15 cellular contexts compared by ENCODE assay signal in the genomic region with DNA sequence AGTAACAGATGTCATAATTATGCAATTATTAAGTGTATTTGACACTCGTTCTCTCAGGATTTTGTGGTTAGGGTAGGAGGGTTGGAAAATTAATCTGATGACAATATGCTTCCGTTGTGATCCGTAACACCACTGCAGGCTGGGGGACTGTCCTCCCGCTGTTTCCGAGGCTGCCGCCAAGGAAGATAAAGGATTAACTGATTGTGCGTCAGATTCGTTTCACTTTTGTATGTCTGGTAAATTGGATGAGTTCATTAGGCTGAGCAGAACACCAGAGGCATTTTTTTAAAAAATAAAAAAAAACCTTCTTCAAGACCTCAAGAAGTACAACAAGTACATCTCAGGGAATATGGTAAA.
DNase-seq lines count a peak whose midpoint lies in the region; ATAC-seq and TF ChIP-seq lines count a peak whose summit lies in the region.
"Had no signal": no experiment of that assay in that cellular context is flagged by ENCODE, and none has a peak within 500 bp of the region (broad histone marks: within the 10 kb centered on the region; RNA-seq: fewer than 3 reads in every experiment).

No MANE protein-coding gene starts in this region.

- TF ChIP-seq CTCF in WTC11 (IDR thresholded peaks at IDR 0.05) (no peak), CD14-positive monocyte (IDR thresholded peaks at IDR 0.05) (no peak)

- POLR2A ChIA-PET in WTC11 (lab: Charles Lee), result no interaction called here

- peak overlapping the region; percentile 98 for H3K27ac Mint-ChIP-seq in WTC11
- H3K27ac Mint-ChIP-seq in activated CD4-positive, alpha-beta T cell treated with anti-CD3 and anti-CD28 coated beads, Interleukin-2, amount 10 ng/mL, durations not matched to agents 24 days and 14 days, result no peak overlapping the region
- H3K27ac Mint-ChIP-seq in CD14-positive monocyte, result no peak overlapping the region
- H3K27ac Mint-ChIP-seq: activated naive CD8-positive, alpha-beta T cell had no signal

- intact Hi-C loops in activated CD4-positive, alpha-beta T cell treated with anti-CD3 and anti-CD28 coated beads, Interleukin-2, amount 10 ng/mL, durations not matched to agents 24 days and 14 days (cut with micrococcal nuclease), result no loop called here
- intact Hi-C loops in CD14-positive monocyte (cut with micrococcal nuclease), result no loop called here

- H3K36me3 Mint-ChIP-seq in WTC11 (no peaks in the 10 kb centered on the region), CD14-positive monocyte (no peaks in the 10 kb centered on the region)
- no peaks in the 10 kb centered on the region for H3K36me3 Mint-ChIP-seq in activated CD4-positive, alpha-beta T cell treated with anti-CD3 and anti-CD28 coated beads, Interleukin-2, amount 10 ng/mL, durations not matched to agents 24 days and 14 days (ENCODE audit: low read depth)
- H3K36me3 Mint-ChIP-seq: activated naive CD8-positive, alpha-beta T cell had no signal

- H3K4me3 ChIP-seq in BLaER1 treated with 17β-estradiol and CSF1 and Interleukin-3, amounts not matched to agents 10 nM and 100 nM, result no peak overlapping the region
- H3K4me3 ChIP-seq in HUES6 (ENCODE audit: low read depth, low read length), result peak overlapping the region; percentile 41
- H3K4me3 ChIP-seq: GM12878 had no signal

- ATAC-seq in WTC11 (no peak), HG03045 (IDR thresholded peaks at IDR 0.05; ENCODE audit: unreplicated experiment) (no peak)
- ATAC-seq: GM12878, Panc1 had no signal

- CTCF ChIA-PET in WTC11 (lab: Charles Lee), result interaction anchor here (0.8 to 1.5 kb wide), 2 partner anchors 10 to 180 kb away, joined by 3 read pairs; no protein-coding TSS in a partner anchor

- H3K4me1 ChIP-seq in BLaER1 treated with 17β-estradiol and CSF1 and Interleukin-3, amounts not matched to agents 10 nM and 100 nM, result peaks cover 4 to 22% (median 11%) of the 10 kb centered on the region in 10 experiments; a peak in 9 of 20 replicates
- peaks cover 28% of the 10 kb centered on the region for H3K4me1 ChIP-seq in HUES6 (ENCODE audit: control insufficient read depth, insufficient read depth, low read length)

- H3K4me3 Mint-ChIP-seq in WTC11, result peak overlapping the region; percentile 62
- no peak overlapping the region for H3K4me3 Mint-ChIP-seq in activated CD4-positive, alpha-beta T cell treated with anti-CD3 and anti-CD28 coated beads, Interleukin-2, amount 10 ng/mL, durations not matched to agents 24 days and 14 days
- H3K4me3 Mint-ChIP-seq in CD14-positive monocyte, result no peak overlapping the region
- H3K4me3 Mint-ChIP-seq: activated naive CD8-positive, alpha-beta T cell; central memory CD8-positive, alpha-beta T cell had no signal

- peaks cover 0 to 16% (median 5%) of the 10 kb centered on the region in 11 experiments; a peak in 9 of 22 replicates for H3K9me3 ChIP-seq in BLaER1 treated with 17β-estradiol and CSF1 and Interleukin-3, amounts not matched to agents 10 nM and 100 nM (replicated peaks in 1 of 11)
- peaks cover 8% of the 10 kb centered on the region; the same call in 1 of the 2 replicates for H3K9me3 ChIP-seq in HUES6 (ENCODE audit: control insufficient read depth, insufficient read depth, low read depth, low read length)

- H3K27me3 ChIP-seq in BLaER1 treated with 17β-estradiol and CSF1 and Interleukin-3, amounts not matched to agents 10 nM and 100 nM, result no peaks in the 10 kb centered on the region
- peaks cover 2% of the 10 kb centered on the region; the same call in 1 of the 2 replicates for H3K27me3 ChIP-seq in HUES6 (ENCODE audit: control insufficient read depth, insufficient read depth, low read length)

- peak overlapping the region in 9 of 11 experiments; percentile 1 to 43 (median 16); a peak in 12 of 22 replicates for H3K4me2 ChIP-seq in BLaER1 treated with 17β-estradiol and CSF1 and Interleukin-3, amounts not matched to agents 10 nM and 100 nM

- DNase-seq in WTC11 (ENCODE audit: low spot score), result no peak
- DNase-seq in iris pigment epithelial cell (ENCODE audit: low read depth), result peak; percentile 17
- DNase-seq in activated CD4-positive, alpha-beta T cell treated with anti-CD3 and anti-CD28 coated beads, Interleukin-2, amount 10 ng/mL, durations not matched to agents 24 days and 14 days, result no peak
- DNase-seq in CD14-positive monocyte (ENCODE audit: low spot score), result no peak
- DNase-seq in NCI-H187 treated with DMSO at 0.1 percent for 48 hours (lab: John Stamatoyannopoulos, UW), result no peak
- DNase-seq: activated T-cell treated with anti-CD3 and anti-CD28 coated beads, Interleukin-2, amount 50 U/mL, for 1 hour; MV-4-11 had no signal

- H3K36me3 ChIP-seq in BLaER1 treated with 17β-estradiol and CSF1 and Interleukin-3, amounts not matched to agents 10 nM and 100 nM, result no peaks in the 10 kb centered on the region
- H3K36me3 ChIP-seq in HUES6 (ENCODE audit: control insufficient read depth, insufficient read depth, low read length), result no peaks in the 10 kb centered on the region

- no peak overlapping the region for H3K9ac ChIP-seq in BLaER1 treated with 17β-estradiol and CSF1 and Interleukin-3, amounts not matched to agents 10 nM and 100 nM
- peak overlapping the region; percentile 45 for H3K9ac ChIP-seq in HUES6 (ENCODE audit: low read length)

- peaks cover 15% of the 10 kb centered on the region; the same call in 1 of the 2 replicates for H3K9me3 Mint-ChIP-seq in WTC11
- H3K9me3 Mint-ChIP-seq in activated CD4-positive, alpha-beta T cell treated with anti-CD3 and anti-CD28 coated beads, Interleukin-2, amount 10 ng/mL, durations not matched to agents 24 days and 14 days, result peaks cover 17% of the 10 kb centered on the region
- peaks cover 5 to 16% (median 6%) of the 10 kb centered on the region in 7 donors for H3K9me3 Mint-ChIP-seq in CD14-positive monocyte

- H3K27ac ChIP-seq in BLaER1 treated with 17β-estradiol and CSF1 and Interleukin-3, amounts not matched to agents 10 nM and 100 nM, result no peak overlapping the region
- peak overlapping the region; percentile 58; the same call in 1 of the 2 replicates for H3K27ac ChIP-seq in HUES6 (ENCODE audit: low read depth, low read length)
- H3K27ac ChIP-seq: C4-2B had no signal

- peaks cover 44% of the 10 kb centered on the region for H3K4me1 Mint-ChIP-seq in WTC11
- no peaks in the 10 kb centered on the region for H3K4me1 Mint-ChIP-seq in activated CD4-positive, alpha-beta T cell treated with anti-CD3 and anti-CD28 coated beads, Interleukin-2, amount 10 ng/mL, durations not matched to agents 24 days and 14 days
- H3K4me1 Mint-ChIP-seq in CD14-positive monocyte, result no peaks in the 10 kb centered on the region
- H3K4me1 Mint-ChIP-seq: central memory CD8-positive, alpha-beta T cell had no signal

- H4K20me1 ChIP-seq in BLaER1 treated with 17β-estradiol and CSF1 and Interleukin-3, amounts not matched to agents 10 nM and 100 nM, result no peaks in the 10 kb centered on the region

- H3K27me3 Mint-ChIP-seq in WTC11 (ENCODE audit: low read depth) (peaks cover 24% of the 10 kb centered on the region), CD14-positive monocyte (ENCODE audit: low read depth in 3 of 3) (peaks cover 2 to 6% (median 2%) of the 10 kb centered on the region in 3 donors)
- no peaks in the 10 kb centered on the region for H3K27me3 Mint-ChIP-seq in activated CD4-positive, alpha-beta T cell treated with anti-CD3 and anti-CD28 coated beads, Interleukin-2, amount 10 ng/mL, durations not matched to agents 24 days and 14 days
- H3K27me3 Mint-ChIP-seq: central memory CD8-positive, alpha-beta T cell had no signal

TF ChIP-seq in WTC11, 78 proteins besides CTCF, POLR2A, EP300 and RAD21:
- no peak for TF ChIP-seq MXD4 (CRISPR knock-in tag; IDR thresholded peaks at IDR 0.05; ENCODE audit: borderline replicate concordance)
- TF ChIP-seq ZNF512 (CRISPR knock-in tag; IDR thresholded peaks at IDR 0.05; ENCODE audit: borderline replicate concordance), result no peak
- TF ChIP-seq ATF1 (CRISPR knock-in tag; IDR thresholded peaks at IDR 0.05), result no peak
- TF ChIP-seq TEAD1 (CRISPR knock-in tag; IDR thresholded peaks at IDR 0.05), result no peak
- TF ChIP-seq, protein P1, sequence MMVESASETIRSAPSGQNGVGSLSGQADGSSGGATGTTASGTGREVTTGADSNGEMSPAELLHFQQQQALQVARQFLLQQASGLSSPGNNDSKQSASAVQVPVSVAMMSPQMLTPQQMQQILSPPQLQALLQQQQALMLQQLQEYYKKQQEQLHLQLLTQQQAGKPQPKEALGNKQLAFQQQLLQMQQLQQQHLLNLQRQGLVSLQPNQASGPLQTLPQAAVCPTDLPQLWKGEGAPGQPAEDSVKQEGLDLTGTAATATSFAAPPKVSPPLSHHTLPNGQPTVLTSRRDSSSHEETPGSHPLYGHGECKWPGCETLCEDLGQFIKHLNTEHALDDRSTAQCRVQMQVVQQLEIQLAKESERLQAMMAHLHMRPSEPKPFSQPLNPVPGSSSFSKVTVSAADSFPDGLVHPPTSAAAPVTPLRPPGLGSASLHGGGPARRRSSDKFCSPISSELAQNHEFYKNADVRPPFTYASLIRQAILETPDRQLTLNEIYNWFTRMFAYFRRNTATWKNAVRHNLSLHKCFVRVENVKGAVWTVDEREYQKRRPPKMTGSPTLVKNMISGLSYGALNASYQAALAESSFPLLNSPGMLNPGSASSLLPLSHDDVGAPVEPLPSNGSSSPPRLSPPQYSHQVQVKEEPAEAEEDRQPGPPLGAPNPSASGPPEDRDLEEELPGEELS (CRISPR knock-in tag; IDR thresholded peaks at IDR 0.05), result no peak
- TF ChIP-seq ERG (CRISPR knock-in tag; IDR thresholded peaks at IDR 0.05), result no peak
- TF ChIP-seq ZNF219 (CRISPR knock-in tag; IDR thresholded peaks at IDR 0.05; ENCODE audit: borderline replicate concordance), result no peak
TF ChIP-seq in WTC11: peak in this region for 0.
